9 cellular contexts compared by ENCODE assay signal in the genomic region with DNA sequence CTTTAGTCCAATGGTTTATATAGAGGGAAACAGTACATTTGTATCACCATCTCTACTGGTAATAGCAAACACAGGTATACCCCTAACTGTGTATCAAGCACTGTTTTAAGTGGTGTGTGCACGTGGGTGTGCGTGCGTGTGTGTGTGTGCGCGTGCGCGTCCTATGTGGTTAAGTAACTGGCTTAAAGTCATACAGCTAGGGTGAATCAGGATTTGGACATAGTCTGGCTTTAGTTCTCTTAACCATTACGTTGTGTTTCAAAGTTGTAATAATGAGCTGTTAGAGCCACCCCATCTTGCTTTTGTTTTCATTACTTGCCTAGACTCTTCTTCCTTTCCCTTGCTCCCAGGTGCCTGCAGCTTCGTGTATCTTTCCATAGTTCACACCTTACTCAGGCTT. TPM values are rescaled to one million over a fixed set of nuclear protein-coding genes. Genes with fewer than 3 reads are reported as not detected.
DNase-seq lines count a peak whose midpoint lies in the region; ATAC-seq and TF ChIP-seq lines count a peak whose summit lies in the region.
"Had no signal": no experiment of that assay in that cellular context is flagged by ENCODE, and none has a peak within 500 bp of the region (broad histone marks: within the 10 kb centered on the region; RNA-seq: fewer than 3 reads in every experiment).

No MANE protein-coding gene starts in this region.

- ATAC-seq in left ventricle myocardium superior = peak; percentile 10
- ATAC-seq in HG03159 (IDR thresholded peaks at IDR 0.05; ENCODE audit: unreplicated experiment) = no peak
- ATAC-seq in HG03520 (IDR thresholded peaks at IDR 0.05; ENCODE audit: unreplicated experiment) = no peak
- ATAC-seq: body of pancreas had no signal

- peak overlapping the region; percentile 30 to 99 (median 72) for H3K4me3 Mint-ChIP-seq in IgD-negative memory B cell
- H3K4me3 Mint-ChIP-seq in activated CD4-positive, alpha-beta memory T cell treated with anti-CD3 and anti-CD28 coated beads for 36 hours = peak overlapping the region; percentile 9

- CTCF ChIA-PET in activated CD4-positive, alpha-beta memory T cell treated with anti-CD3 and anti-CD28 coated beads for 36 hours (lab: Charles Lee) = interaction anchor here (1.5 kb wide), 1 partner anchor 83 kb away, joined by 7 read pairs; no protein-coding TSS in a partner anchor

- no peak overlapping the region for H3K4me3 ChIP-seq in AG10803 (ENCODE audit: low read length)
- H3K4me3 ChIP-seq: body of pancreas had no signal

- H3K36me3 Mint-ChIP-seq in IgD-negative memory B cell = no peaks in the 10 kb centered on the region
- peaks cover 10% of the 10 kb centered on the region for H3K36me3 Mint-ChIP-seq in activated CD4-positive, alpha-beta memory T cell treated with anti-CD3 and anti-CD28 coated beads for 36 hours

- H3K9me3 Mint-ChIP-seq in IgD-negative memory B cell = no peaks in the 10 kb centered on the region
- H3K9me3 Mint-ChIP-seq in activated CD4-positive, alpha-beta memory T cell treated with anti-CD3 and anti-CD28 coated beads for 36 hours = no peaks in the 10 kb centered on the region

- POLR2A ChIA-PET in activated CD4-positive, alpha-beta memory T cell treated with anti-CD3 and anti-CD28 coated beads for 36 hours (lab: Charles Lee) = no interaction called here

- no peak for TF ChIP-seq CTCF in AG10803 (conservative IDR thresholded peaks at IDR 0.05; ENCODE audit: low read length)

- H3K27me3 Mint-ChIP-seq in IgD-negative memory B cell = no peaks in the 10 kb centered on the region
- no peaks in the 10 kb centered on the region for H3K27me3 Mint-ChIP-seq in activated CD4-positive, alpha-beta memory T cell treated with anti-CD3 and anti-CD28 coated beads for 36 hours

- DNase-seq in AG10803 (ENCODE audit: low read depth) (peak; percentile 53), left ventricle myocardium superior (peak; percentile 63), NCI-H128 (lab: John Stamatoyannopoulos, UW; ENCODE audit: unreplicated experiment) (no peak), LoVo (ENCODE audit: low spot score) (no peak)
- peak; percentile 33 for DNase-seq in activated CD4-positive, alpha-beta memory T cell treated with anti-CD3 and anti-CD28 coated beads for 36 hours
- DNase-seq: body of pancreas had no signal

- intact Hi-C loops in activated CD4-positive, alpha-beta memory T cell treated with anti-CD3 and anti-CD28 coated beads for 36 hours (cut with micrococcal nuclease) = loop anchor here (5.0 to 10.0 kb wide), 2 partner anchors 50 to 212 kb away; a partner anchor contains a TSS
- intact Hi-C loops in left ventricle myocardium superior (cut with micrococcal nuclease) = no loop called here

- peak overlapping the region in 1 of 3 donors; percentile 100 for H3K27ac Mint-ChIP-seq in IgD-negative memory B cell
- no peak overlapping the region for H3K27ac Mint-ChIP-seq in activated CD4-positive, alpha-beta memory T cell treated with anti-CD3 and anti-CD28 coated beads for 36 hours

- peaks cover 35 to 51% (median 46%) of the 10 kb centered on the region in 3 donors for H3K4me1 Mint-ChIP-seq in IgD-negative memory B cell
- peaks cover 43% of the 10 kb centered on the region for H3K4me1 Mint-ChIP-seq in activated CD4-positive, alpha-beta memory T cell treated with anti-CD3 and anti-CD28 coated beads for 36 hours (ENCODE audit: low read depth)

RNA-seq across cellular contexts. Expression of a gene that starts 2.1 kb away (rescaled TPM):
- polyA plus RNA-seq in IgD-negative memory B cell = 104 TPM
- total RNA-seq in activated CD4-positive, alpha-beta memory T cell treated with anti-CD3 and anti-CD28 coated beads for 36 hours = 10 to 100 TPM; 73.8 to 78.1 TPM
- 1,919 TPM for total RNA-seq in left ventricle myocardium superior

RNA-seq across cellular contexts. Expression of a gene that starts 2.4 kb away (rescaled TPM):
- 125 TPM for polyA plus RNA-seq in IgD-negative memory B cell
- 100 to 1,000 TPM; 129 to 130 TPM for total RNA-seq in activated CD4-positive, alpha-beta memory T cell treated with anti-CD3 and anti-CD28 coated beads for 36 hours
- 800 TPM for total RNA-seq in left ventricle myocardium superior

Comparison
In these comparisons a context has a peak if more than half of its experiments do, and no peak if none do; other contexts are left out.
1. DNase-seq: peak in AG10803 (single experiment), activated CD4-positive, alpha-beta memory T cell treated with anti-CD3 and anti-CD28 coated beads for 36 hours (single experiment) and left ventricle myocardium superior (single experiment); none in NCI-H128 (single experiment) and LoVo (single experiment).
2. RNA of a gene that starts 2.1 kb away (total RNA-seq): 1,919 TPM in left ventricle myocardium superior (single experiment); 73.8 to 78.1 TPM in activated CD4-positive, alpha-beta memory T cell treated with anti-CD3 and anti-CD28 coated beads for 36 hours; every median in the first group is over 10 times any median in the second.